Comparison of ENCODE assay signal across 13 cellular contexts in genomic region chr18:8341481-8342230, GRCh38.
A peak's percentile ranks its signal among the peaks of the same experiment; 100 is the strongest.
DNase-seq lines count a peak whose midpoint lies in the region; ATAC-seq and TF ChIP-seq lines count a peak whose summit lies in the region.
"Had no signal": no experiment of that assay in that cellular context is flagged by ENCODE, and none has a peak within 500 bp of the region (broad histone marks: within the 10 kb centered on the region; RNA-seq: fewer than 3 reads in every experiment).

No MANE protein-coding gene starts in this region.

- in situ Hi-C loops in Caki2 (cut with HindIII; ENCODE audit: low pct_unique_long_range_greater_than_20kb, low sequenced_read_pairs): no loop called here

- H3K36me3 Mint-ChIP-seq in progenitor cell of endocrine pancreas (ENCODE audit: insufficient read depth) (no peaks in the 10 kb centered on the region), immature natural killer cell (peaks cover 0 to 6% (median 0%) of the 10 kb centered on the region in 3 donors), neural progenitor cell (peaks cover 5% of the 10 kb centered on the region)
- no peaks in the 10 kb centered on the region for H3K36me3 Mint-ChIP-seq in CD8-positive, alpha-beta T cell

- TF ChIP-seq CTCF in progenitor cell of endocrine pancreas (IDR thresholded peaks at IDR 0.05; ENCODE audit: unreplicated experiment) (no peak), neural progenitor cell (IDR thresholded peaks at IDR 0.05) (no peak)
- no peak for TF ChIP-seq CTCF in CD8-positive, alpha-beta T cell (IDR thresholded peaks at IDR 0.05)

- peaks cover 5% of the 10 kb centered on the region for H3K4me1 ChIP-seq in neural progenitor cell
- H3K4me1 ChIP-seq in CD8-positive, alpha-beta T cell (ENCODE audit: insufficient read depth, low read length): no peaks in the 10 kb centered on the region

- no peaks in the 10 kb centered on the region for H3K9me3 ChIP-seq in neural progenitor cell (ENCODE audit: low read depth)
- H3K9me3 ChIP-seq in CD8-positive, alpha-beta T cell (ENCODE audit: low read length): no peaks in the 10 kb centered on the region
- H3K9me3 ChIP-seq: esophagus muscularis mucosa had no signal

- POLR2A ChIA-PET in CD8-positive, alpha-beta T cell (lab: Charles Lee): no interaction called here

- intact Hi-C loops in CD8-positive, alpha-beta T cell (cut with DNase I, micrococcal nuclease): no loop called here

- no peaks in the 10 kb centered on the region for H4K20me1 ChIP-seq in neural progenitor cell (ENCODE audit: low read depth)

- H3K4me3 ChIP-seq in neural progenitor cell: no peak overlapping the region
- no peak overlapping the region for H3K4me3 ChIP-seq in CD8-positive, alpha-beta T cell (ENCODE audit: low read depth, low read length)
- H3K4me3 ChIP-seq: esophagus muscularis mucosa had no signal

- H3K9me3 Mint-ChIP-seq in progenitor cell of endocrine pancreas (ENCODE audit: low read depth) (no peaks in the 10 kb centered on the region), immature natural killer cell (peaks cover 0 to 4% (median 0%) of the 10 kb centered on the region in 6 donors), neural progenitor cell (peaks cover 2% of the 10 kb centered on the region)
- no peaks in the 10 kb centered on the region for H3K9me3 Mint-ChIP-seq in CD8-positive, alpha-beta T cell
- H3K9me3 Mint-ChIP-seq: T-helper 2 cell treated with Interferon-gamma antibody and Interleukin-4, amounts not matched to agents 5 μg/mL and 100 μg/mL, for 36 hours had no signal

- H3K36me3 ChIP-seq in neural progenitor cell: no peaks in the 10 kb centered on the region
- no peaks in the 10 kb centered on the region for H3K36me3 ChIP-seq in CD8-positive, alpha-beta T cell (ENCODE audit: insufficient read depth, low read length)

- H3K4me3 Mint-ChIP-seq in progenitor cell of endocrine pancreas (ENCODE audit: low read depth): peak overlapping the region; percentile 20
- no peak overlapping the region for H3K4me3 Mint-ChIP-seq in immature natural killer cell
- no peak overlapping the region for H3K4me3 Mint-ChIP-seq in neural progenitor cell
- H3K4me3 Mint-ChIP-seq in CD8-positive, alpha-beta T cell: no peak overlapping the region
- H3K4me3 Mint-ChIP-seq: CD4-positive, alpha-beta memory T cell; T-helper 2 cell treated with Interferon-gamma antibody and Interleukin-4, amounts not matched to agents 5 μg/mL and 100 μg/mL, for 36 hours had no signal

- H2AFZ ChIP-seq in neural progenitor cell (replicated peaks): no peak overlapping the region

- H3F3A ChIP-seq in neural progenitor cell (ENCODE audit: low read depth): no peaks in the 10 kb centered on the region

- H3K27ac ChIP-seq in neural progenitor cell: no peak overlapping the region
- H3K27ac ChIP-seq in CD8-positive, alpha-beta T cell (ENCODE audit: low read depth, low read length): no peak overlapping the region
- H3K27ac ChIP-seq: esophagus muscularis mucosa had no signal

- DNase-seq in Caki2 (ENCODE audit: low read depth) (peak; percentile 93), RPMI7951 (ENCODE audit: low read depth) (peak; percentile 11), glomerular visceral epithelial cell (ENCODE audit: extremely low spot score) (peak; percentile 34), progenitor cell of endocrine pancreas (ENCODE audit: low spot score, unreplicated experiment) (no peak), immature natural killer cell (no peak), neural progenitor cell (ENCODE audit: low spot score) (no peak)
- no peak for DNase-seq in CD8-positive, alpha-beta T cell
- DNase-seq: anterior cingulate cortex; CD4-positive, alpha-beta memory T cell; stimulated activated CD4-positive, alpha-beta T cell treated with anti-CD3 and anti-CD28 coated beads, Interleukin-12 subunit alpha, Interleukin-12 subunit beta, amount 100 ng/mL, for 4 hours had no signal

- H3K4me2 ChIP-seq in neural progenitor cell: no peak overlapping the region

- no peak overlapping the region for H3K9ac ChIP-seq in neural progenitor cell

- H3K4me1 Mint-ChIP-seq in progenitor cell of endocrine pancreas (ENCODE audit: low read depth): peaks cover 50% of the 10 kb centered on the region
- no peaks in the 10 kb centered on the region for H3K4me1 Mint-ChIP-seq in immature natural killer cell
- peaks cover 16% of the 10 kb centered on the region for H3K4me1 Mint-ChIP-seq in neural progenitor cell
- no peaks in the 10 kb centered on the region for H3K4me1 Mint-ChIP-seq in CD8-positive, alpha-beta T cell (ENCODE audit: low read depth)
- H3K4me1 Mint-ChIP-seq: CD4-positive, alpha-beta memory T cell had no signal

- ATAC-seq in CD8-positive, alpha-beta T cell: no peak
- no peak for ATAC-seq in GM21360 (IDR thresholded peaks at IDR 0.05; ENCODE audit: unreplicated experiment)

- CTCF ChIA-PET in CD8-positive, alpha-beta T cell (lab: Charles Lee): no interaction called here

- H3K27ac Mint-ChIP-seq in progenitor cell of endocrine pancreas: peak overlapping the region; percentile 98
- no peak overlapping the region for H3K27ac Mint-ChIP-seq in immature natural killer cell
- no peak overlapping the region for H3K27ac Mint-ChIP-seq in neural progenitor cell
- no peak overlapping the region for H3K27ac Mint-ChIP-seq in CD8-positive, alpha-beta T cell
- H3K27ac Mint-ChIP-seq: CD4-positive, alpha-beta memory T cell; T-helper 2 cell treated with Interferon-gamma antibody and Interleukin-4, amounts not matched to agents 5 μg/mL and 100 μg/mL, for 36 hours had no signal

- H3K27me3 ChIP-seq in neural progenitor cell: no peaks in the 10 kb centered on the region
- no peaks in the 10 kb centered on the region for H3K27me3 ChIP-seq in CD8-positive, alpha-beta T cell (ENCODE audit: insufficient read depth, low read length)
- H3K27me3 ChIP-seq: esophagus muscularis mucosa had no signal

- no peaks in the 10 kb centered on the region for H3K79me2 ChIP-seq in neural progenitor cell (ENCODE audit: low read depth)

- H3K27me3 Mint-ChIP-seq in progenitor cell of endocrine pancreas (no peaks in the 10 kb centered on the region), immature natural killer cell (ENCODE audit: low read depth in 3 of 3) (peaks cover 0 to 3% (median 1%) of the 10 kb centered on the region in 3 donors), neural progenitor cell (ENCODE audit: insufficient read depth, low read depth) (no peaks in the 10 kb centered on the region)
- no peaks in the 10 kb centered on the region for H3K27me3 Mint-ChIP-seq in CD8-positive, alpha-beta T cell (ENCODE audit: low read depth)
- H3K27me3 Mint-ChIP-seq: CD4-positive, alpha-beta memory T cell had no signal

Comparison
In these comparisons a context has a peak if more than half of its experiments do, and no peak if none do; other contexts are left out.
1. DNase-seq: peak in Caki2 (single experiment), RPMI7951 (single experiment) and glomerular visceral epithelial cell (single experiment); none in progenitor cell of endocrine pancreas (single experiment), immature natural killer cell (0 of 3), neural progenitor cell (single experiment) and CD8-positive, alpha-beta T cell (0 of 7).